In the genomic region with DNA sequence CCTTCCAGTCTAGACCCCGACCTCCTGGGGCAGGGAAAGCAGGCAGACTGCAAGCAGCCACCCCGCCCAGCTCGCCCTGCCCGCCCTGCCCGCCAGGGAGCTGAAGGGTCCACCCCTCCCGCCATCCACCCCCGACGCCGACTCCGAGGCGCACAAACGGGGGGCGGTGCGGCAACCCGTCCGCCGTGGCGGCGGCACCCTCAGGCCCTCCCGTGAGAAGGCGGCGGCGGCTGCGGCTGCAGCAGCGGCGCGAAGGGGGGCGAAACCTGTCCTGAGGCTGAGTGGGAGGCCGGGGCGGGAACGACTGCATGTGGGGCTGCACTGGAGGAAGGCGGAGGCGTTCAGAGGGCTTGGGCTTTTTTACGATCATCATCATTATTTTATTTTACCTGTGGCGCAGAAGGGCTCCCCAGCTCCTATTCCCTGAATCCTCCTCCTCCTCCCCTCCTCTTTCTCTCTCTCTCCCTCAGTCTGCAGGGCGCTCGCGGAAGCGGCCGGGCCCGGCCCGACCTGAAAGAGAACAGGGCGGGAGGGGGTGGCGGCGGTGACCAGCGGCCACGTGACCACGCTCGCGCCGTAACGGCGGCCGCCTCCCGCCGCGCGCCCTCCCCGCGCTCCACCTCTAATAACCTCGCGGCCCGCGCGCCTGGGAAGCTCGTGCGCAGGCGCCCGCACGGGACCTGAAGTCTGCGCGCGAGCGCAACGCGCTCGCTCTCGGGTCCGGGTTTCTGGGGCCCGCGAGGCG, we compare ENCODE assay signal across 8 cellular contexts. TPM values are rescaled to one million over a fixed set of nuclear protein-coding genes. Genes with fewer than 3 reads are reported as not detected.
DNase-seq lines count a peak whose midpoint lies in the region; ATAC-seq and TF ChIP-seq lines count a peak whose summit lies in the region.

A gene with protein sequence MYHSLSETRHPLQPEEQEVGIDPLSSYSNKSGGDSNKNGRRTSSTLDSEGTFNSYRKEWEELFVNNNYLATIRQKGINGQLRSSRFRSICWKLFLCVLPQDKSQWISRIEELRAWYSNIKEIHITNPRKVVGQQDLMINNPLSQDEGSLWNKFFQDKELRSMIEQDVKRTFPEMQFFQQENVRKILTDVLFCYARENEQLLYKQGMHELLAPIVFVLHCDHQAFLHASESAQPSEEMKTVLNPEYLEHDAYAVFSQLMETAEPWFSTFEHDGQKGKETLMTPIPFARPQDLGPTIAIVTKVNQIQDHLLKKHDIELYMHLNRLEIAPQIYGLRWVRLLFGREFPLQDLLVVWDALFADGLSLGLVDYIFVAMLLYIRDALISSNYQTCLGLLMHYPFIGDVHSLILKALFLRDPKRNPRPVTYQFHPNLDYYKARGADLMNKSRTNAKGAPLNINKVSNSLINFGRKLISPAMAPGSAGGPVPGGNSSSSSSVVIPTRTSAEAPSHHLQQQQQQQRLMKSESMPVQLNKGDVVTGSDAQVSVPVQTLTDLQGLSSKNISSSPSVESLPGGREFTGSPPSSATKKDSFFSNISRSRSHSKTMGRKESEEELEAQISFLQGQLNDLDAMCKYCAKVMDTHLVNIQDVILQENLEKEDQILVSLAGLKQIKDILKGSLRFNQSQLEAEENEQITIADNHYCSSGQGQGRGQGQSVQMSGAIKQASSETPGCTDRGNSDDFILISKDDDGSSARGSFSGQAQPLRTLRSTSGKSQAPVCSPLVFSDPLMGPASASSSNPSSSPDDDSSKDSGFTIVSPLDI (minus strand): TSS at position 540 of the 745 bp plus-strand sequence. CDS start 234,061 bp downstream, outside the sequence.

- intact Hi-C loops in activated naive CD4-positive, alpha-beta T cell treated with anti-CD3 and anti-CD28 coated beads for 36 hours (cut with micrococcal nuclease) = loop anchor here (1.0 to 10.0 kb wide), 12 partner anchors 32 to 1455 kb away; a partner anchor contains a TSS

- peaks cover 22% of the 10 kb centered on the region for H3K79me2 ChIP-seq in MM.1S (ENCODE audit: low read length)

- H3K27me3 Mint-ChIP-seq in activated naive CD4-positive, alpha-beta T cell treated with anti-CD3 and anti-CD28 coated beads for 36 hours (ENCODE audit: low read depth) = no peaks in the 10 kb centered on the region

- H3K4me1 ChIP-seq in HAP-1 (peaks cover 31% of the 10 kb centered on the region), MM.1S (ENCODE audit: low read length) (peaks cover 31% of the 10 kb centered on the region), thoracic aorta (ENCODE audit: control insufficient read depth in 1 of 2, low read depth in 2 of 2) (peaks cover 20 to 34% of the 10 kb centered on the region in 2 donors)

- H4K20me1 ChIP-seq in MM.1S (ENCODE audit: insufficient read depth, low read length) = no peaks in the 10 kb centered on the region

- H3K4me1 Mint-ChIP-seq in activated naive CD4-positive, alpha-beta T cell treated with anti-CD3 and anti-CD28 coated beads for 36 hours (ENCODE audit: low read depth) = peaks cover 40% of the 10 kb centered on the region

- ATAC-seq in omental fat pad (ENCODE audit: low FRiP score) (peak; percentile 48), thoracic aorta (ENCODE audit: insufficient number of reproducible peaks, low FRiP score, low read depth) (peak; percentile 75)

- peak within 1 kb of the TSS; percentile 95 for H3K27ac ChIP-seq in MM.1S (ENCODE audit: low read length)
- H3K27ac ChIP-seq in thoracic aorta = peak within 1 kb of the TSS; percentile 98 to 99

- H3K9ac ChIP-seq in MM.1S (ENCODE audit: low read length) = peak within 1 kb of the TSS; percentile 92

- peak within 1 kb of the TSS; percentile 95 for H2AFZ ChIP-seq in MM.1S (ENCODE audit: low read length)

- no peaks in the 10 kb centered on the region for H3K9me2 ChIP-seq in MM.1S (replicated peaks; ENCODE audit: insufficient read depth, low read length)

- CTCF ChIA-PET in activated naive CD4-positive, alpha-beta T cell treated with anti-CD3 and anti-CD28 coated beads for 36 hours (lab: Charles Lee) = interaction anchor here (0.6 to 2.6 kb wide), 4 partner anchors 46 to 110 kb away, joined by 3 to 10 read pairs (median 4); no protein-coding TSS in a partner anchor

- H3F3A ChIP-seq in MM.1S (ENCODE audit: insufficient read depth, low read length) = peaks cover 42% of the 10 kb centered on the region

- H3K4me3 Mint-ChIP-seq in activated naive CD4-positive, alpha-beta T cell treated with anti-CD3 and anti-CD28 coated beads for 36 hours = peak within 1 kb of the TSS; percentile 92

- H3K9me3 ChIP-seq in HAP-1 (no peaks in the 10 kb centered on the region), MM.1S (replicated peaks; ENCODE audit: insufficient read depth, low read length) (no peaks in the 10 kb centered on the region), thoracic aorta (no peaks in the 10 kb centered on the region)

- H3K4me3 ChIP-seq in HAP-1 (peak within 1 kb of the TSS; percentile 57), MM.1S (ENCODE audit: low read length) (peak within 1 kb of the TSS; percentile 92), thoracic aorta (peak within 1 kb of the TSS; percentile 98)

- TF ChIP-seq CTCF in MM.1S (IDR thresholded peaks at IDR 0.05; ENCODE audit: low read length) (no peak), omental fat pad (IDR thresholded peaks at IDR 0.05) (no peak), thoracic aorta (IDR thresholded peaks at IDR 0.05) (peak; percentile 27)

- H3K36me3 Mint-ChIP-seq in activated naive CD4-positive, alpha-beta T cell treated with anti-CD3 and anti-CD28 coated beads for 36 hours (ENCODE audit: low read depth) = peaks cover 6% of the 10 kb centered on the region

- in situ Hi-C loops in HAP-1 (cut with MboI; ENCODE audit: low sequenced_read_pairs) = no loop called here

- H3K9me3 Mint-ChIP-seq in activated naive CD4-positive, alpha-beta T cell treated with anti-CD3 and anti-CD28 coated beads for 36 hours = no peaks in the 10 kb centered on the region

- H3K4me2 ChIP-seq in MM.1S (ENCODE audit: low read depth, low read length) = peak within 1 kb of the TSS; percentile 89

- H3K27me3 ChIP-seq in HAP-1 (ENCODE audit: low read depth) (no peaks in the 10 kb centered on the region), MM.1S (replicated peaks; ENCODE audit: insufficient read depth, low read length) (no peaks in the 10 kb centered on the region), thoracic aorta (replicated peaks; ENCODE audit: insufficient read depth) (no peaks in the 10 kb centered on the region)

- H3K27ac Mint-ChIP-seq in activated naive CD4-positive, alpha-beta T cell treated with anti-CD3 and anti-CD28 coated beads for 36 hours = peak within 1 kb of the TSS; percentile 94

- H3K36me3 ChIP-seq in HAP-1 (replicated peaks) (no peaks in the 10 kb centered on the region), MM.1S (replicated peaks; ENCODE audit: insufficient read depth, low read length) (no peaks in the 10 kb centered on the region), thoracic aorta (no peaks in the 10 kb centered on the region)

- peak; percentile 99 for DNase-seq in GDM1 (lab: John Stamatoyannopoulos, UW)
- peak; percentile 96 to 98 for DNase-seq in HAP-1 (ENCODE audit: low spot score in 2 of 2)
- peak; percentile 98 for DNase-seq in MM.1S
- DNase-seq in SK-N-DZ (ENCODE audit: low spot score) = peak; percentile 99
- peak; percentile 95 for DNase-seq in activated naive CD4-positive, alpha-beta T cell treated with anti-CD3 and anti-CD28 coated beads for 36 hours
- peak; percentile 96 for DNase-seq in globus pallidus (ENCODE audit: low spot score)
- DNase-seq in omental fat pad (ENCODE audit: low spot score) = peak; percentile 75
- peak; percentile 79 for DNase-seq in thoracic aorta (ENCODE audit: low spot score)

RNA-seq across cellular contexts. Expression of the gene that starts here (rescaled TPM):
- 63.1 and 84.2 TPM in 2 replicates for polyA plus RNA-seq in SK-N-DZ (2014; cell fraction: cytosol; rRNA removed)
- 32.3 and 34.4 TPM in 2 replicates for polyA plus RNA-seq in SK-N-DZ (2014; cell fraction: nucleus; rRNA removed)
- 10 to 100 TPM; 54.4 to 57.2 TPM for total RNA-seq in activated naive CD4-positive, alpha-beta T cell treated with anti-CD3 and anti-CD28 coated beads for 36 hours
- 10 to 100 TPM; 56.8 to 92.5 (median 74.8) TPM for total RNA-seq in omental fat pad
- total RNA-seq in thoracic aorta = 100 to 1,000 TPM in 1 of 2 donors, 10 to 100 TPM in 1; 80.6 to 103 TPM

Comparison
In these comparisons a context has a peak if more than half of its experiments do, and no peak if none do; other contexts are left out.
1. Peak in every context shown above with its lines: DNase-seq, ATAC-seq, H3K4me3 ChIP-seq and H3K27ac ChIP-seq.